8 cellular contexts compared by ENCODE assay signal in the genomic region with DNA sequence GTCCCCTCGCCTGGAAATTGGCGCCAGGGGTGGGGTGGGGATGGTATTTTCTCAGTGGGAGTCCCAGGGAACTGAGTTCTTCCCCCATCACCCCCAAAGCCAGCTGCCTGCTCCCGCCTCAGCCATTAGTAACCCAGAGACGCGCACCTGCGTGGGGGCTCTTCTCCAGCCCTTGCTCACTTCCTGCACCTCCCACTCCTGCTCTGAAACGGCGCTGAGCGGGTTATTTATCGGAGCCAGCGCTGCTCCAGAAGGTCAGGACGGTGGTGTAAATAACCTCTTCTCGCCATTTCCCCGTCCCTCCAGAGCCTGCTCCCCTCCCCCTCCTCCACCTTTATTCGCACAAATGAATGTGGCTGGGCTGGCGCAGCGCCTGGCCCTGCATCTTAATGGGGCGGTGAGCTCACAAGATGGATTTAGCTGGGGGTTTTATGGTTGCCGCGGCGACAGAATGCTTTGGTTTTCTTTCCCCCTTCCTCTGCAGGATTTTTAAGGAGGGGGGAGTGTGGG. TPM values are rescaled to one million over a fixed set of nuclear protein-coding genes. Genes with fewer than 3 reads are reported as not detected.
DNase-seq lines count a peak whose midpoint lies in the region; ATAC-seq and TF ChIP-seq lines count a peak whose summit lies in the region.

No MANE protein-coding gene starts in this region.

- H3K36me3 Mint-ChIP-seq in activated naive CD8-positive, alpha-beta T cell treated with anti-CD3 and anti-CD28 coated beads for 36 hours: peaks cover 13% of the 10 kb centered on the region

- DNase-seq in C1 segment of cervical spinal cord (lab: John Stamatoyannopoulos, UW) (peak in 12 of 14 donors; percentile 35 to 78 (median 63)), NCI-H187 treated with DMSO at 0.1 percent for 48 hours (lab: John Stamatoyannopoulos, UW) (peak; percentile 58), iPS-NIHi11 (ENCODE audit: low spot score) (peak; percentile 59), GM10266 (ENCODE audit: extremely low spot score) (no peak)
- peak; percentile 41 for DNase-seq in activated naive CD8-positive, alpha-beta T cell treated with anti-CD3 and anti-CD28 coated beads for 36 hours
- DNase-seq in stimulated activated CD4-positive, alpha-beta T cell treated with anti-CD3 and anti-CD28 coated beads, Interleukin-1b, Interleukin-23, amount 100 ng/mL, for 4 hours (ENCODE audit: low read depth in 2 of 2): peak; percentile 20 to 40

- ATAC-seq in GM18517 (IDR thresholded peaks at IDR 0.05; ENCODE audit: unreplicated experiment): no peak
- no peak for ATAC-seq in GM18873 (IDR thresholded peaks at IDR 0.05; ENCODE audit: low FRiP score, unreplicated experiment)

- peaks cover 15% of the 10 kb centered on the region for H3K4me1 Mint-ChIP-seq in activated naive CD8-positive, alpha-beta T cell treated with anti-CD3 and anti-CD28 coated beads for 36 hours

- H3K9me3 Mint-ChIP-seq in activated naive CD8-positive, alpha-beta T cell treated with anti-CD3 and anti-CD28 coated beads for 36 hours: no peaks in the 10 kb centered on the region

- no peaks in the 10 kb centered on the region for H3K27me3 Mint-ChIP-seq in activated naive CD8-positive, alpha-beta T cell treated with anti-CD3 and anti-CD28 coated beads for 36 hours

- H3K4me3 Mint-ChIP-seq in activated naive CD8-positive, alpha-beta T cell treated with anti-CD3 and anti-CD28 coated beads for 36 hours: peak overlapping the region; percentile 62

- H3K27ac Mint-ChIP-seq in activated naive CD8-positive, alpha-beta T cell treated with anti-CD3 and anti-CD28 coated beads for 36 hours: peak overlapping the region; percentile 76

- TF ChIP-seq CTCF in GM10266 (IDR thresholded peaks at IDR 0.05; ENCODE audit: control insufficient read depth, insufficient read depth, low read depth, missing control alignments): no peak

RNA-seq across cellular contexts. Expression of a gene that starts 12.2 kb away (rescaled TPM):
- 1 to 10 TPM in 1 of 2 experiments, under 1 TPM in 1; 0.62 to 1.2 TPM for total RNA-seq in activated naive CD8-positive, alpha-beta T cell treated with anti-CD3 and anti-CD28 coated beads for 36 hours

RNA-seq across cellular contexts. Expression of a gene that starts 27.1 kb away (rescaled TPM):
- total RNA-seq in activated naive CD8-positive, alpha-beta T cell treated with anti-CD3 and anti-CD28 coated beads for 36 hours: 100 to 1,000 TPM in 1 of 2 experiments, 10 to 100 TPM in 1; 96.3 to 102 TPM

RNA-seq across cellular contexts. Expression of a gene that starts 32.5 kb away (rescaled TPM):
- 1 to 10 TPM; 1.0 to 1.1 TPM for total RNA-seq in activated naive CD8-positive, alpha-beta T cell treated with anti-CD3 and anti-CD28 coated beads for 36 hours

RNA-seq across cellular contexts. Expression of a gene that starts 51.3 kb away (rescaled TPM):
- total RNA-seq in activated naive CD8-positive, alpha-beta T cell treated with anti-CD3 and anti-CD28 coated beads for 36 hours: not detected
